ENCODE assay signal across 9 cellular contexts in the genomic region with DNA sequence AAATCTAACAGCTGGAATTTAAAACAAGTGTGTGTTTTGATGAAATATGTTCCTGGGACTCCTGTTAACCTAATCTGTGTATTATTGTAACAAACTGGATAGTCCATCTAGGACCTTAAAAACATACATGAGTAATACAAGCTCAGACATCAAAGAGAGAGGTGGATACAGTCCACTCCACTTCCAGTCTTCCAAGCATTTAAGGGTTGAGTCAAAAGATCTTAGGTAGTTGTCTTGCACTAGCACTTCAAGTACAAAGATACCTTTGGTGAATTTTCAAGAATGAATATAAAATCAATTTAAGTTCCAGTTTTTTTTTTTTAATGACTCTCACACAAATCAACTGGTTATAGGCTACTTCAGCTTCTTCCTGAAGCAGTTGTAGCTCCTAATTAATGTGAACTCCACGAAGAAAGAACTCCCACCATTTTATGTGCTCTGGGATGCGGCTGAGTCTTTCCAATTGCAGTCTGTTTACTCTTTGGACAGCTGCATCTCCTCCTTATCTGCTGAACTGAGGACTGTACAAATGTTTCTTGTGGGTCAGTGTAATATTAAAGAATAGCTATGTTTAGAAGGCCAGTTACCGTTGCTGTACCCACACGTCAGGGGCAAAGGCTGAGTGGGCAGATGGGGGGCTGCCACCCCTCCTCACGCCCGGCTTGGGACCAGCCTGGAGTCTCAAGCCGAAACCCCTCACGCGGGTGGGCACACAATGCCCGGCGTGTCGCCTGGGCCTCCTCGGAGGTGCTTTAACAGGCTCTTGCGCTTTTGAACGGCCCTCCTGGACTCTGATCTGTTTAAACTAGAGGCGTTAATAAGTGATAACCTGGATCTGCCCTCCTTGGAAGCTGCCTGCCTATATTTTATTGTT. TPM values are rescaled to one million over a fixed set of nuclear protein-coding genes. Genes with fewer than 3 reads are reported as not detected.
A peak's percentile ranks its signal among the peaks of the same experiment; 100 is the strongest.
DNase-seq lines count a peak whose midpoint lies in the region; ATAC-seq and TF ChIP-seq lines count a peak whose summit lies in the region.
"Had no signal": no experiment of that assay in that cellular context is flagged by ENCODE, and none has a peak within 500 bp of the region (broad histone marks: within the 10 kb centered on the region; RNA-seq: fewer than 3 reads in every experiment).

No MANE protein-coding gene starts in this region.

- H3K27me3 Mint-ChIP-seq in HFFc6 (ENCODE audit: insufficient read depth) = peaks cover 32% of the 10 kb centered on the region

- H3K4me3 ChIP-seq in BJ (ENCODE audit: low read depth, low read length) = peak overlapping the region; percentile 57
- peak overlapping the region; percentile 87 for H3K4me3 ChIP-seq in SJCRH30
- peak overlapping the region; percentile 81 for H3K4me3 ChIP-seq in iPS-11a (ENCODE audit: low read depth, low read length)
- H3K4me3 ChIP-seq: lung had no signal

- H3K36me3 Mint-ChIP-seq in HFFc6 (ENCODE audit: low read depth) = no peaks in the 10 kb centered on the region; the same call in 1 of the 2 replicates

- ATAC-seq in GM19467 (IDR thresholded peaks at IDR 0.05; ENCODE audit: unreplicated experiment) = no peak

- H3K27ac ChIP-seq in SJCRH30 = peak overlapping the region; percentile 94

- POLR2A ChIA-PET in BJ (lab: Charles Lee) = no interaction called here

- CTCF ChIA-PET in BJ (lab: Yijun Ruan, JAX) = interaction anchor here (0.8 to 1.2 kb wide), 3 partner anchors 10 to 200 kb away, joined by 3 to 6 read pairs (median 4); no protein-coding TSS in a partner anchor

- no peaks in the 10 kb centered on the region for H3K36me3 ChIP-seq in BJ (ENCODE audit: control insufficient read depth, insufficient read depth, low read length)
- no peaks in the 10 kb centered on the region for H3K36me3 ChIP-seq in SJCRH30

- H3K27me3 ChIP-seq in BJ (ENCODE audit: control insufficient read depth, insufficient read depth, low read length) (peaks cover 18% of the 10 kb centered on the region), SJCRH30 (no peaks in the 10 kb centered on the region)

- H3K9me3 ChIP-seq in SJCRH30 (replicated peaks) = no peaks in the 10 kb centered on the region

- H3K27ac Mint-ChIP-seq in HFFc6 = peak overlapping the region; percentile 69; the same call in 1 of the 2 replicates

- H3K9me3 Mint-ChIP-seq in HFFc6 = no peaks in the 10 kb centered on the region

- DNase-seq in BJ (ENCODE audit: low read depth) (no peak), HFFc6 (no peak), SJCRH30 (peak; percentile 52 to 74), globus pallidus (ENCODE audit: low spot score) (no peak), GM03348 (ENCODE audit: low spot score) (no peak), OCI-M2 (lab: John Stamatoyannopoulos, UW; ENCODE audit: unreplicated experiment) (no peak)

- no peak for TF ChIP-seq CTCF in BJ (IDR thresholded peaks at IDR 0.05; ENCODE audit: insufficient read depth, low read depth, low read length)
- TF ChIP-seq CTCF in HFFc6 (IDR thresholded peaks at IDR 0.05) = no peak

- H3K4me1 ChIP-seq in SJCRH30 = peaks cover 12% of the 10 kb centered on the region

- H3K4me1 Mint-ChIP-seq in HFFc6 (ENCODE audit: low read depth) = peaks cover 31% of the 10 kb centered on the region

- H3K4me3 Mint-ChIP-seq in HFFc6 = peak overlapping the region; percentile 89

RNA-seq across cellular contexts. Expression of gene IGF2BP3, which starts 2.9 kb away (rescaled TPM):
- 13.4 and 14.4 TPM in 2 replicates for polyA plus RNA-seq in BJ (2011; rRNA removed)
- polyA minus RNA-seq in BJ (2011; rRNA and poly(A)+ RNA removed) = 10.9 and 16.5 TPM in 2 replicates
- 10 to 100 TPM; 23.8 to 33.1 (median 31.0) TPM for total RNA-seq in HFFc6 (2021; fragmentation: NEBNext Ultra II Directional; extraction: Animal tissue kit (Norgen Biotek cat#: 25700))
- total RNA-seq in SJCRH30 (2014; rRNA removed; shearing (Covaris generic)) = 105 and 120 TPM in 2 replicates

RNA-seq across cellular contexts. Expression of gene TRA2A, which starts 58.6 kb away (rescaled TPM):
- 29.3 and 56.2 TPM in 2 replicates for polyA plus RNA-seq in BJ (2011; rRNA removed)
- polyA minus RNA-seq in BJ (2011; rRNA and poly(A)+ RNA removed) = 45.7 and 46.0 TPM in 2 replicates
- total RNA-seq in HFFc6 (2021; fragmentation: NEBNext Ultra II Directional; extraction: Animal tissue kit (Norgen Biotek cat#: 25700)) = 10 to 100 TPM; 85.5 to 97.8 (median 92.5) TPM
- total RNA-seq in SJCRH30 (2014; rRNA removed; shearing (Covaris generic)) = 50.0 and 51.2 TPM in 2 replicates

Comparison
In these comparisons a context has a peak if more than half of its experiments do, and no peak if none do; other contexts are left out.
1. DNase-seq: peak in SJCRH30 (2 of 2); none in BJ (single experiment), HFFc6 (single experiment), globus pallidus (single experiment), GM03348 (single experiment) and OCI-M2 (single experiment).
2. Peak in every context shown above with its lines, with median percentiles within 50 percentile points of each other: H3K4me3 ChIP-seq.